ENCODE assay signal across 8 cellular contexts in the genomic region with DNA sequence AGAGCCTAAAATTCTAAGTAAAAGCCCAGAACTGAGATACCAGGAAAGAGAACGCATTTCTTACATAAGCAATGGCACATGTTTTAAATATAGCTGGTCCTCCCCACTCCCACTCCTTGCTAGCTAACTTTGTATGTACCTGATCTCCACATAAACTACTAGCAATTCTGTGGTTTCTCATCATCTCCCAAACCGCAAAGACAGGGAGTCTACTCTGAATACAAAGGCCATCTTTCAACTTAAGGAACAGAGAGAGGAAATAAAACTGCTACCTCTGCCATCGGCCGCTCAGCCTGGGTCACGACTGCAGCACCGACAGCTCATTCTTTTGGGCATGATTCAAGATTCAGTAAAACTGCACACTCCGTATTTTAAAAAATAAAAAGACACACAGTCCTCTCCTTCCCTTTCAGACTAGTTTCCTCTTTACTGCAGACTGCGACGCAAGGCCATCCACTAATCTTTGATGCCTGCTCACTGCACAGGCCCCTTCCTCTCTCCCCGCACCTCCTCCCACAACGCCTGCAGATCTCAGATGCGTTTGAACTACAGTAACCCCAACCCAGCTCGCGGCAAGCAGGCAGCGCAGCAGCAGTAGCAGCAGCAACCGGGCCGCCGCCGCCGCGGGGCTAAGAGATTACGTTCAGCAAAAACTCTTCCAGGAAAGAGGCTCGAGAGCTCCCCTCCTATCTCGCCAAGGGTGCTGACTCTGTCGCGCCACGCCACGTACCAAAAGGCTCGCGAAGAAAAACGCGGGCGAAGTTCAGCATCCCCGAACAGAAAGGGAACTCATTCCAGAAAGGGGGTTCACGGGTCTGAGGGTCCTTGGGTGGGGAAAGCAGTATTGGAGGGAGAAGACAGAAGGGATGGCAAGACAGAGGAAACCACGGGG. TPM values are rescaled to one million over a fixed set of nuclear protein-coding genes. Genes with fewer than 3 reads are reported as not detected.
DNase-seq lines count a peak whose midpoint lies in the region; ATAC-seq and TF ChIP-seq lines count a peak whose summit lies in the region.

No MANE protein-coding gene starts in this region.

- peaks cover 5% of the 10 kb centered on the region; the same call in 1 of the 2 replicates for H3K36me3 ChIP-seq in PC-9 (ENCODE audit: low read depth)

- H3K4me1 ChIP-seq in PC-9 (replicated peaks; ENCODE audit: insufficient read depth), result peaks cover 34% of the 10 kb centered on the region

- H3K27ac ChIP-seq in PC-9, result peak overlapping the region; percentile 86

- H3K27me3 Mint-ChIP-seq in activated T-cell treated with anti-CD3 and anti-CD28 coated beads, Interleukin-2, amount 50 U/mL, for 4 hours (ENCODE audit: low read depth), result no peaks in the 10 kb centered on the region

- peak overlapping the region; percentile 73 for H3K4me3 ChIP-seq in PC-9

- H3K27me3 ChIP-seq in PC-9 (ENCODE audit: insufficient read depth, low read depth), result no peaks in the 10 kb centered on the region

- TF ChIP-seq CTCF in PC-9 (conservative IDR thresholded peaks at IDR 0.05), result no peak

- ATAC-seq in GM21360 (IDR thresholded peaks at IDR 0.05; ENCODE audit: unreplicated experiment), result peak; percentile 39
- ATAC-seq in activated T-cell treated with anti-CD3 and anti-CD28 coated beads, Interleukin-2, amount 50 U/mL, for 4 hours, result peak; percentile 70 to 73
- peak; percentile 39 for ATAC-seq in esophagus mucosa

- no peaks in the 10 kb centered on the region for H3K9me2 ChIP-seq in PC-9 (ENCODE audit: insufficient read depth)

- H3F3A ChIP-seq in PC-9 (ENCODE audit: insufficient read depth, low read depth), result peaks cover 33% of the 10 kb centered on the region

- BruUV-seq in PC-9 (replicated peaks; lab: Mats Ljungman, UMichigan), result TSS peak; percentile 34

- peaks cover 25% of the 10 kb centered on the region for H4K20me1 ChIP-seq in PC-9 (ENCODE audit: insufficient read depth)

- DNase-seq in COR-L47 (lab: John Stamatoyannopoulos, UW) (peak; percentile 48), HT-29 (ENCODE audit: low spot score) (peak; percentile 69), PC-9 (peak; percentile 63 to 68), myocyte (ENCODE audit: low read depth) (peak; percentile 85)
- DNase-seq in activated T-cell treated with anti-CD3 and anti-CD28 coated beads, Interleukin-2, amount 50 U/mL, for 4 hours, result peak; percentile 73
- DNase-seq in stimulated activated CD8-positive, alpha-beta memory T cell treated with anti-CD3 and anti-CD28 coated beads, Interleukin-7, amount 100 ng/mL, for 24 hours (ENCODE audit: low read depth), result peak; percentile 51

- H3K9me3 Mint-ChIP-seq in activated T-cell treated with anti-CD3 and anti-CD28 coated beads, Interleukin-2, amount 50 U/mL, for 4 hours, result no peaks in the 10 kb centered on the region

- intact Hi-C loops in PC-9 (cut with micrococcal nuclease; ENCODE audit: unreplicated experiment), result loop anchor here (1.0 to 5.0 kb wide), 2 partner anchors 33 to 46 kb away; no protein-coding TSS in a partner anchor

- no peaks in the 10 kb centered on the region for H3K9me3 ChIP-seq in PC-9 (ENCODE audit: insufficient read depth, low read depth)

- H3K79me2 ChIP-seq in PC-9 (ENCODE audit: low read depth), result peaks cover 61% of the 10 kb centered on the region

- peaks cover 10% of the 10 kb centered on the region for H3K36me3 Mint-ChIP-seq in activated T-cell treated with anti-CD3 and anti-CD28 coated beads, Interleukin-2, amount 50 U/mL, for 4 hours (ENCODE audit: insufficient read depth)

- POLR2A ChIA-PET in PC-9 (lab: Charles Lee; ENCODE audit: unreplicated experiment), result interaction anchor here (0.5 to 0.8 kb wide), 2 partner anchors 32 to 40 kb away, joined by 5 to 6 read pairs; no protein-coding TSS in a partner anchor

- CTCF ChIA-PET in PC-9 (lab: Charles Lee), result interaction anchor here (0.6 to 1.0 kb wide), 3 partner anchors 51 to 104 kb away, joined by 4 to 7 read pairs (median 5); no protein-coding TSS in a partner anchor

- H2AFZ ChIP-seq in PC-9, result peak overlapping the region; percentile 66

- H3K4me2 ChIP-seq in PC-9, result peak overlapping the region; percentile 88

- peak overlapping the region; percentile 99 for H3K4me3 Mint-ChIP-seq in activated T-cell treated with anti-CD3 and anti-CD28 coated beads, Interleukin-2, amount 50 U/mL, for 4 hours

- peaks cover 54% of the 10 kb centered on the region for H3K4me1 Mint-ChIP-seq in activated T-cell treated with anti-CD3 and anti-CD28 coated beads, Interleukin-2, amount 50 U/mL, for 4 hours (ENCODE audit: low read depth)

RNA-seq across cellular contexts. Expression of a gene that starts 1.5 kb away (rescaled TPM):
- total RNA-seq in HT-29 (2014; rRNA removed; shearing (Covaris generic)), result 14.3 and 14.4 TPM in 2 replicates
- total RNA-seq in PC-9 (2021) (48.2 and 54.5 TPM in 2 replicates), esophagus mucosa (111 TPM), myocyte (20.3 and 24.2 TPM in 2 replicates)
- 100 to 1,000 TPM in 2 of 3 donors, 10 to 100 TPM in 1; 95.7 to 109 (median 101) TPM for total RNA-seq in activated T-cell treated with anti-CD3 and anti-CD28 coated beads, Interleukin-2, amount 50 U/mL, for 4 hours
- polyA plus RNA-seq in myocyte (2012), result 47.5 TPM

RNA-seq across cellular contexts. Expression of a gene that starts 55.2 kb away (rescaled TPM):
- 3.2 and 3.7 TPM in 2 replicates for total RNA-seq in HT-29 (2014; rRNA removed; shearing (Covaris generic))
- 22.1 and 27.8 TPM in 2 replicates for total RNA-seq in PC-9 (2021)
- 10 to 100 TPM; 39.7 to 43.9 (median 42.7) TPM for total RNA-seq in activated T-cell treated with anti-CD3 and anti-CD28 coated beads, Interleukin-2, amount 50 U/mL, for 4 hours
- 24.0 TPM for total RNA-seq in esophagus mucosa
- total RNA-seq in myocyte, result 27.4 and 28.6 TPM in 2 replicates
- 14.5 TPM for polyA plus RNA-seq in myocyte (2012)

Comparison
In these comparisons a context has a peak if more than half of its experiments do, and no peak if none do; other contexts are left out.
1. Peak in every context shown above with its lines: DNase-seq, ATAC-seq, H3K4me3 ChIP-seq and H3K27ac ChIP-seq.